Comparison of ENCODE assay signal across 9 cellular contexts in genomic region chr12:48958049-48958388, GRCh38. TPM values are rescaled to one million over a fixed set of nuclear protein-coding genes. Genes with fewer than 3 reads are reported as not detected.
A peak's percentile ranks its signal among the peaks of the same experiment; 100 is the strongest.
DNase-seq lines count a peak whose midpoint lies in the region; ATAC-seq and TF ChIP-seq lines count a peak whose summit lies in the region.
"Had no signal": no experiment of that assay in that cellular context is flagged by ENCODE, and none has a peak within 500 bp of the region (broad histone marks: within the 10 kb centered on the region; RNA-seq: fewer than 3 reads in every experiment).

No MANE protein-coding gene starts in this region.

- POLR2A ChIA-PET in CD4-positive, alpha-beta T cell (lab: Charles Lee): interaction anchor here (1.1 to 2.4 kb wide), 12 partner anchors 9 to 173 kb away, joined by 3 to 29 read pairs (median 6); partner anchors contain the start of genes DDX23, FKBP11, RND1 and TUBA1B

- 59 to 64% methylated on average over 3 of the region's 3 CpGs for WGBS in ectodermal cell, 2 experiments

- H3K4me3 ChIP-seq in ectodermal cell (ENCODE audit: insufficient read depth, low read depth, low read length) (peak overlapping the region; percentile 96), neutrophil (ENCODE audit: low read depth in 1 of 2, low read length in 1 of 2) (peak overlapping the region; percentile 85 to 94), brain microvascular endothelial cell (ENCODE audit: low read depth, low read length) (no peak overlapping the region)

- ATAC-seq in CD4-positive, alpha-beta T cell (ENCODE audit: poor library complexity): no peak
- no peak for ATAC-seq in HG03159 (IDR thresholded peaks at IDR 0.05; ENCODE audit: unreplicated experiment)

- H3K36me3 Mint-ChIP-seq in CD4-positive, alpha-beta T cell (ENCODE audit: low read depth): peaks cover 15% of the 10 kb centered on the region

- in situ Hi-C loops in brain microvascular endothelial cell (cut with HindIII; ENCODE audit: low pct_ligation_motif_present, low sequenced_read_pairs): no loop called here

- H3K9me3 ChIP-seq in CD4-positive, alpha-beta T cell (ENCODE audit: control insufficient read depth, low read length): no peaks in the 10 kb centered on the region
- H3K9me3 ChIP-seq in ectodermal cell (ENCODE audit: control insufficient read depth, low read length) (no peaks in the 10 kb centered on the region), neutrophil (no peaks in the 10 kb centered on the region)

- H3K9me3 Mint-ChIP-seq in CD4-positive, alpha-beta T cell: no peaks in the 10 kb centered on the region

- H3K4me1 ChIP-seq in ectodermal cell (ENCODE audit: control insufficient read depth, insufficient read depth, low read length) (peaks cover 12% of the 10 kb centered on the region), neutrophil (ENCODE audit: control insufficient read depth in 1 of 2, insufficient read depth in 1 of 2, low read depth in 1 of 2, low read length in 1 of 2) (peaks cover 39 to 40% of the 10 kb centered on the region in 2 experiments)

- H3K27ac ChIP-seq in CD4-positive, alpha-beta T cell (ENCODE audit: low read depth, low read length): no peak overlapping the region
- peak overlapping the region; percentile 19 for H3K27ac ChIP-seq in ectodermal cell (ENCODE audit: insufficient read depth, low read depth, low read length, poor library complexity, severe bottlenecking)
- peak overlapping the region; percentile 86 for H3K27ac ChIP-seq in neutrophil
- H3K27ac ChIP-seq in brain microvascular endothelial cell: no peak overlapping the region

- peak overlapping the region; percentile 100 for H3K4me3 Mint-ChIP-seq in CD4-positive, alpha-beta T cell

- intact Hi-C loops in CD4-positive, alpha-beta T cell (cut with DNase I, micrococcal nuclease): no loop called here

- no peak for DNase-seq in CD4-positive, alpha-beta T cell
- DNase-seq in MV-4-11 (lab: John Stamatoyannopoulos, UW): peak; percentile 40
- DNase-seq in brain microvascular endothelial cell: no peak
- no peak for DNase-seq in cerebellar cortex (ENCODE audit: low spot score)
- no peak for DNase-seq in effector CD4-positive, alpha-beta T cell

- CTCF ChIA-PET in CD4-positive, alpha-beta T cell (lab: Charles Lee): interaction anchor here (1.1 to 4.4 kb wide), 8 partner anchors 12 to 105 kb away, joined by 4 to 31 read pairs (median 6); partner anchors contain the start of gene WNT1

- H3K27me3 ChIP-seq in CD4-positive, alpha-beta T cell (ENCODE audit: control insufficient read depth, insufficient read depth, low read length): no peaks in the 10 kb centered on the region
- no peaks in the 10 kb centered on the region for H3K27me3 ChIP-seq in ectodermal cell (ENCODE audit: control insufficient read depth, insufficient read depth, low read length, poor library complexity, severe bottlenecking)
- peaks cover 33% of the 10 kb centered on the region for H3K27me3 ChIP-seq in neutrophil
- no peaks in the 10 kb centered on the region for H3K27me3 ChIP-seq in brain microvascular endothelial cell (replicated peaks)

- H3K27ac Mint-ChIP-seq in CD4-positive, alpha-beta T cell: peak overlapping the region; percentile 91

- peaks cover 6% of the 10 kb centered on the region for H3K27me3 Mint-ChIP-seq in CD4-positive, alpha-beta T cell

- peaks cover 47% of the 10 kb centered on the region for H3K4me1 Mint-ChIP-seq in CD4-positive, alpha-beta T cell (ENCODE audit: low read depth)

- TF ChIP-seq CTCF in CD4-positive, alpha-beta T cell (IDR thresholded peaks at IDR 0.05): no peak
- TF ChIP-seq CTCF in neutrophil (IDR thresholded peaks at IDR 0.05) (no peak), brain microvascular endothelial cell (IDR thresholded peaks at IDR 0.05; ENCODE audit: low read depth, low read length, missing control alignments) (no peak)

- H3K36me3 ChIP-seq in ectodermal cell (ENCODE audit: control insufficient read depth, insufficient read depth, low read length) (no peaks in the 10 kb centered on the region), neutrophil (peaks cover 6% of the 10 kb centered on the region), brain microvascular endothelial cell (replicated peaks) (peaks cover 18% of the 10 kb centered on the region)

RNA-seq across cellular contexts. Expression of gene ARF3, which starts 0.7 kb away (rescaled TPM):
- total RNA-seq in CD4-positive, alpha-beta T cell: 10 to 100 TPM; 32.0 to 34.6 TPM
- 277 TPM for polyA plus RNA-seq in ectodermal cell (2013, experiment 1 of 4)
- polyA plus RNA-seq in ectodermal cell (2013, experiment 2 of 4): 276 TPM
- polyA plus RNA-seq in ectodermal cell (2013, experiment 3 of 4): 131 TPM
- 157 TPM for polyA plus RNA-seq in ectodermal cell (2013, experiment 4 of 4)

RNA-seq across cellular contexts. Expression of gene WNT10B, which starts 13.5 kb away (rescaled TPM):
- 10 to 100 TPM; 10.8 TPM for total RNA-seq in CD4-positive, alpha-beta T cell
- polyA plus RNA-seq in ectodermal cell (2013, experiment 1 of 4): 31.1 TPM
- polyA plus RNA-seq in ectodermal cell (2013, experiment 2 of 4): 28.7 TPM
- 25.6 TPM for polyA plus RNA-seq in ectodermal cell (2013, experiment 3 of 4)
- 26.8 TPM for polyA plus RNA-seq in ectodermal cell (2013, experiment 4 of 4)

RNA-seq across cellular contexts. Expression of gene WNT1, which starts 20.1 kb away (rescaled TPM):
- 1 to 10 TPM; 1.8 to 2.7 TPM for total RNA-seq in CD4-positive, alpha-beta T cell
- polyA plus RNA-seq in ectodermal cell (2013, experiment 1 of 4): 98.6 TPM
- 111 TPM for polyA plus RNA-seq in ectodermal cell (2013, experiment 2 of 4)
- polyA plus RNA-seq in ectodermal cell (2013, experiment 3 of 4): 122 TPM
- 116 TPM for polyA plus RNA-seq in ectodermal cell (2013, experiment 4 of 4)
- total RNA-seq: T-helper 2 cell treated with Interferon-gamma antibody and Interleukin-4, amounts not matched to agents 100 ng/mL and 5 ng/mL, for 36 hours had no signal

RNA-seq across cellular contexts. Expression of gene FKBP11, which starts 32.7 kb away (rescaled TPM):
- 10 to 100 TPM; 82.3 to 85.9 TPM for total RNA-seq in CD4-positive, alpha-beta T cell
- polyA plus RNA-seq in ectodermal cell (2013, experiment 1 of 4): 27.6 TPM
- 25.0 TPM for polyA plus RNA-seq in ectodermal cell (2013, experiment 2 of 4)
- 26.7 TPM for polyA plus RNA-seq in ectodermal cell (2013, experiment 3 of 4)
- 24.4 TPM for polyA plus RNA-seq in ectodermal cell (2013, experiment 4 of 4)

RNA-seq across cellular contexts. Expression of gene DDN, which starts 41.2 kb away (rescaled TPM):
- under 1 TPM; 0.30 to 0.47 TPM for total RNA-seq in CD4-positive, alpha-beta T cell
- 5.3 TPM for polyA plus RNA-seq in ectodermal cell (2013, experiment 1 of 4)
- 5.0 TPM for polyA plus RNA-seq in ectodermal cell (2013, experiment 2 of 4)
- 3.9 TPM for polyA plus RNA-seq in ectodermal cell (2013, experiment 3 of 4)
- 4.0 TPM for polyA plus RNA-seq in ectodermal cell (2013, experiment 4 of 4)

Comparison
In these comparisons a context has a peak if more than half of its experiments do, and no peak if none do; other contexts are left out.
1. H3K27ac ChIP-seq: peak in ectodermal cell (single experiment) and neutrophil (single experiment); none in CD4-positive, alpha-beta T cell (single experiment) and brain microvascular endothelial cell (single experiment).